ENCODE assay signal across 8 cellular contexts in the genomic region with DNA sequence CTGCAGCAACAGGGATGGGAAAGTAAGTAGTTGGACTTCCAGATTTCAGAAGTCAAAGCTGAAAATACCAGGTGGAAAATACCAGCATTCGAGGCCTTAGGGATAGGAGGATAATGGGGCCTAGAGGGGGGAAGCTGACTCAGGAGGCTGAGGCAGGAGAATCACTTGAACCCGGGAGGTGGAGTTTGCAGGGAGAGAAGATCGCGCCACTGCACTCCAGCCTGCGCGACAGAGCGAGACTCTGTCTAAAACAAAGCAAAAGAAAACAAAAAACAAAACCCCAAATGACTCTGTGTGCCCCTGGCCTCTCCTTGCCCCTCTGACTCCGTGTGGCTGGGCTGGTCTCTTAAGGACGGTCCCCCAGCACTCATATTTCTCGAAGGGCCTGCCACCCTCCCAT. TPM values are rescaled to one million over a fixed set of nuclear protein-coding genes. Genes with fewer than 3 reads are reported as not detected.
DNase-seq lines count a peak whose midpoint lies in the region; ATAC-seq, FAIRE-seq and TF ChIP-seq lines count a peak whose summit lies in the region.

No MANE protein-coding gene starts in this region.

- TF ChIP-seq EP300 in GM12878 (IDR thresholded peaks at IDR 0.05; ENCODE audit: borderline replicate concordance in 1 of 2, control insufficient read depth in 1 of 2, low read depth in 2 of 2, low read length in 2 of 2): no peak

- no peak overlapping the region for H3K23ac ChIP-seq in mesenchymal stem cell (ENCODE audit: low read length in 2 of 2)

- no peak for TF ChIP-seq POLR2A in GM12878 (IDR thresholded peaks at IDR 0.05; ENCODE audit: low read depth, low read length)
- no peak for TF ChIP-seq POLR2A in thyroid gland (IDR thresholded peaks at IDR 0.05)

- DNase-seq in activated T-cell treated with anti-CD3 and anti-CD28 coated beads, Interleukin-2, amount 50 U/mL, for 1 hour: peak; percentile 39
- no peak for DNase-seq in activated T-cell treated with anti-CD3 and anti-CD28 coated beads for 4 hours
- DNase-seq in GM12878 (ENCODE audit: low read depth, low spot score): no peak
- no peak for DNase-seq in mesenchymal stem cell
- no peak for DNase-seq in thyroid gland
- no peak for DNase-seq in T1000 (lab: John Stamatoyannopoulos, UW)
- no peak for DNase-seq in HAP-1 (ENCODE audit: low spot score in 2 of 2)

- no peak overlapping the region for H4K91ac ChIP-seq in mesenchymal stem cell (ENCODE audit: low read length)

- peak overlapping the region in 1 of 2 experiments; percentile 42 for H3K4ac ChIP-seq in mesenchymal stem cell (ENCODE audit: low read depth in 1 of 2, low read length in 2 of 2)

- no peak overlapping the region for H3K14ac ChIP-seq in mesenchymal stem cell (ENCODE audit: low read length in 2 of 2)

- H3K9me3 ChIP-seq in GM12878 (replicated peaks; ENCODE audit: control insufficient read depth, insufficient read depth, low read length) (no peaks in the 10 kb centered on the region), mesenchymal stem cell (ENCODE audit: control insufficient read depth, low read length) (no peaks in the 10 kb centered on the region), thyroid gland (no peaks in the 10 kb centered on the region), HAP-1 (no peaks in the 10 kb centered on the region)

- 69% methylated on average over 10 of the region's 10 CpGs for WGBS in GM12878 (ENCODE audit: insufficient coverage, insufficient replicate concordance, low lambda C conversion rate, missing lambda C conversion rate)
- WGBS in mesenchymal stem cell: 56% methylated on average over 9 of the region's 10 CpGs
- 25 to 37% methylated on average over 10 of the region's 10 CpGs for WGBS in thyroid gland, 2 donors

- peak overlapping the region; percentile 88 for H3K4me2 ChIP-seq in GM12878 (ENCODE audit: control insufficient read depth, insufficient read depth)
- H3K4me2 ChIP-seq in mesenchymal stem cell (ENCODE audit: low read length, poor library complexity, severe bottlenecking): no peak overlapping the region

- no peak overlapping the region; the same call in 1 of the 2 replicates for H3K9ac ChIP-seq in GM12878 (ENCODE audit: control insufficient read depth, insufficient read depth, low read length)
- peak overlapping the region; percentile 65 for H3K9ac ChIP-seq in mesenchymal stem cell (ENCODE audit: low read length)

- in situ Hi-C loops in GM12878 (cut with MboI): no loop called here
- in situ Hi-C loops in HAP-1 (cut with MboI; ENCODE audit: low sequenced_read_pairs): no loop called here

- H3K18ac ChIP-seq in mesenchymal stem cell (ENCODE audit: low read depth in 1 of 2, low read length in 2 of 2): peak overlapping the region in 1 of 2 experiments; percentile 77

- no peak for TF ChIP-seq RAD21 in GM12878 (IDR thresholded peaks at IDR 0.05; ENCODE audit: insufficient read depth, low read depth, low read length)

- H3K4me1 ChIP-seq in GM12878 (ENCODE audit: control insufficient read depth, insufficient read depth, low read length) (peaks cover 20% of the 10 kb centered on the region), mesenchymal stem cell (ENCODE audit: control insufficient read depth, insufficient read depth, low read depth, low read length) (peaks cover 20% of the 10 kb centered on the region), thyroid gland (peaks cover 10 to 21% of the 10 kb centered on the region in 2 donors), HAP-1 (peaks cover 8% of the 10 kb centered on the region)

- H4K8ac ChIP-seq in mesenchymal stem cell (ENCODE audit: low read length): peak overlapping the region; percentile 54

- H3K27me3 ChIP-seq in GM12878 (replicated peaks in 1 of 2; ENCODE audit: control insufficient read depth in 2 of 2, insufficient read depth in 2 of 2, low read length in 1 of 2): no peaks in the 10 kb centered on the region
- peaks cover 12 to 30% of the 10 kb centered on the region in 2 experiments for H3K27me3 ChIP-seq in mesenchymal stem cell (ENCODE audit: control insufficient read depth in 1 of 2, insufficient read depth in 1 of 2, low read length in 2 of 2)
- H3K27me3 ChIP-seq in thyroid gland: no peaks in the 10 kb centered on the region
- H3K27me3 ChIP-seq in HAP-1 (ENCODE audit: low read depth): no peaks in the 10 kb centered on the region

- ATAC-seq in GM12878 (no peak), GM18511 (IDR thresholded peaks at IDR 0.05; ENCODE audit: unreplicated experiment) (no peak)

- CTCF ChIA-PET in GM12878 (lab: Yijun Ruan, JAX): interaction anchor here (0.9 to 8.5 kb wide), 16 partner anchors 9 to 152 kb away, joined by 3 to 60 read pairs (median 6); partner anchors contain the start of genes INSRR, METTL25B and NTRK1

- POLR2A ChIA-PET in GM12878 (lab: Charles Lee): interaction anchor here (0.7 to 1.4 kb wide), 2 partner anchors 45 to 85 kb away, joined by 3 read pairs; partner anchors contain the start of genes ISG20L2 and METTL25B

- H3K79me1 ChIP-seq in mesenchymal stem cell (replicated peaks; ENCODE audit: low read length, poor library complexity, severe bottlenecking): no peaks in the 10 kb centered on the region

- H2BK120ac ChIP-seq in mesenchymal stem cell (ENCODE audit: low read depth, low read length): no peak overlapping the region

- RAD21 ChIA-PET in GM12878 (lab: Charles Lee; ENCODE audit: unreplicated experiment): interaction anchor here (1.0 kb wide), 2 partner anchors 23 to 47 kb away, joined by 7 to 8 read pairs; no protein-coding TSS in a partner anchor

- H2AK5ac ChIP-seq in mesenchymal stem cell (ENCODE audit: low read length, severe bottlenecking): no peak overlapping the region

- FAIRE-seq in GM12878 (lab: Jason Lieb, UNC): no peak

- H2BK15ac ChIP-seq in mesenchymal stem cell (ENCODE audit: low read depth, poor library complexity, severe bottlenecking): no peak overlapping the region

- H2AFZ ChIP-seq in GM12878 (ENCODE audit: control insufficient read depth, low read depth, low read length): peak overlapping the region; percentile 84
- H2AFZ ChIP-seq in mesenchymal stem cell (ENCODE audit: low read depth, low read length): no peak overlapping the region

- intact Hi-C loops in GM12878 (cut with micrococcal nuclease; ENCODE audit: unreplicated experiment) (no loop called here), thyroid gland (cut with DNase I) (no loop called here)

- H3K36me3 ChIP-seq in GM12878 (ENCODE audit: control insufficient read depth in 2 of 2, insufficient read depth in 2 of 2, low read length in 1 of 2) (no peaks in the 10 kb centered on the region; a peak in 1 of 4 replicates), mesenchymal stem cell (ENCODE audit: control insufficient read depth in 1 of 2, insufficient read depth in 2 of 2, low read depth in 1 of 2, low read length in 2 of 2) (peaks cover 0 to 2% of the 10 kb centered on the region in 2 experiments), thyroid gland (no peaks in the 10 kb centered on the region), HAP-1 (replicated peaks) (no peaks in the 10 kb centered on the region)

- H3K27ac ChIP-seq in GM12878 (ENCODE audit: control insufficient read depth, insufficient read depth) (no peak overlapping the region), mesenchymal stem cell (ENCODE audit: low read length, poor library complexity, severe bottlenecking) (no peak overlapping the region), thyroid gland (no peak overlapping the region)

- H2BK12ac ChIP-seq in mesenchymal stem cell (ENCODE audit: low read length in 2 of 2): peak overlapping the region in 1 of 2 experiments; percentile 93

- SMC1A ChIA-PET in GM12878 (lab: Charles Lee; ENCODE audit: uncharacterized antibody, unreplicated experiment): interaction anchor here (0.9 to 1.3 kb wide), 3 partner anchors 11 to 92 kb away, joined by 3 read pairs; no protein-coding TSS in a partner anchor

- peak overlapping the region; percentile 59; the same call in 1 of the 2 replicates for H3K4me3 ChIP-seq in GM12878
- H3K4me3 ChIP-seq in mesenchymal stem cell (ENCODE audit: insufficient read depth in 1 of 2, low read depth in 1 of 2, low read length in 2 of 2): peak overlapping the region in 1 of 2 experiments; percentile 65
- H3K4me3 ChIP-seq in thyroid gland (replicated peaks in 1 of 3): peak overlapping the region in 2 of 3 donors; percentile 19 to 34
- no peak overlapping the region for H3K4me3 ChIP-seq in HAP-1

- no peak for TF ChIP-seq CTCF in GM12878 (IDR thresholded peaks at IDR 0.05 in 2 of 3, conservative IDR thresholded peaks at IDR 0.05 in 1 of 3; ENCODE audit: control insufficient read depth in 2 of 3, extremely low read depth in 1 of 3, insufficient read depth in 1 of 3, low read depth in 3 of 3, low read length in 3 of 3)
- TF ChIP-seq CTCF in thyroid gland (IDR thresholded peaks at IDR 0.05): no peak

- no peak overlapping the region for H2BK5ac ChIP-seq in mesenchymal stem cell (ENCODE audit: low read depth, low read length, poor library complexity, severe bottlenecking)

- no peaks in the 10 kb centered on the region for H3K79me2 ChIP-seq in GM12878 (ENCODE audit: control insufficient read depth, insufficient read depth, low read length)

- no TSS peak for BruUV-seq in GM12878 (replicated peaks; lab: Mats Ljungman, UMichigan)

- no peaks in the 10 kb centered on the region for H4K20me1 ChIP-seq in GM12878 (ENCODE audit: control insufficient read depth, insufficient read depth)

RNA-seq across cellular contexts. Expression of gene SH2D2A, which starts 3.4 kb away (rescaled TPM):
- 22.4 and 23.9 TPM in 2 replicates for total RNA-seq in GM12878 (2013; cell fraction: nucleolus; rRNA removed)
- total RNA-seq in GM12878 (2014; rRNA removed): 9.9 and 11.4 TPM in 2 replicates
- 4.6 and 5.4 TPM in 2 replicates for total RNA-seq in GM12878 (2014; rRNA removed; fragmentation: Illumina TruSeq; extraction: Trizol)
- total RNA-seq in GM12878 (2021): 15.9 and 17.4 TPM in 2 replicates
- 1.8 TPM for polyA plus RNA-seq in GM12878 (2011; ENCODE audit: low read depth)
- polyA plus RNA-seq in GM12878 (2011; rRNA removed): 3.7 and 9.7 TPM in 2 replicates
- polyA plus RNA-seq in GM12878 (2011; cell fraction: cytosol; rRNA removed): 11.4 and 13.8 TPM in 2 replicates
- polyA plus RNA-seq in GM12878 (2011; cell fraction: nucleus; rRNA removed): 23.0 and 23.7 TPM in 2 replicates
- polyA plus RNA-seq in GM12878 (2012): 3.4 and 5.8 TPM in 2 replicates
- 2.2 and 4.4 TPM in 2 replicates for polyA plus RNA-seq in GM12878 (2014; fragmentation: Illumina TruSeq; extraction: Trizol)
- polyA plus RNA-seq in GM12878 (2014; fragmentation: Nextera tagmentation; extraction: Ambion mirVana): 1 to 10 TPM in 1 of 2 experiments, under 1 TPM in 1; 0.72 to 1.8 TPM
- polyA plus RNA-seq in GM12878 (2014; rRNA removed): 10.7 and 11.6 TPM in 2 replicates
- 1 to 10 TPM; 6.5 to 7.4 TPM for polyA plus RNA-seq in GM12878 (2016; fragmentation: Nextera tagmentation; extraction: Ambion mirVana)
- polyA minus RNA-seq in GM12878 (2011; rRNA and poly(A)+ RNA removed): 8.1 and 15.6 TPM in 2 replicates
- 8.7 and 12.3 TPM in 2 replicates for polyA minus RNA-seq in GM12878 (2011; cell fraction: cytosol; rRNA and poly(A)+ RNA removed)
- 19.2 and 32.7 TPM in 2 replicates for polyA minus RNA-seq in GM12878 (2011; cell fraction: nucleus; rRNA and poly(A)+ RNA removed)
- not detected for polyA plus RNA-seq in mesenchymal stem cell (2013, experiment 1 of 2)
- polyA plus RNA-seq in mesenchymal stem cell (2013, experiment 2 of 2): 0.08 TPM
- total RNA-seq in thyroid gland: 1 to 10 TPM; 1.2 to 3.3 (median 2.0) TPM

RNA-seq across cellular contexts. Expression of gene INSRR, which starts 45.6 kb away (rescaled TPM):
- total RNA-seq in GM12878 (2013; cell fraction: nucleolus; rRNA removed): not detected in 2 replicates
- total RNA-seq in GM12878 (2014; rRNA removed) (not detected in 2 replicates), GM12878 (2014; rRNA removed; fragmentation: Illumina TruSeq; extraction: Trizol) (not detected in 2 replicates), GM12878 (2021) (not detected in 2 replicates), thyroid gland (not detected)
- not detected for polyA plus RNA-seq in GM12878 (2011; ENCODE audit: low read depth)
- polyA plus RNA-seq in GM12878 (2011; rRNA removed) (0.01 TPM in 1 of 2 replicates, not detected in the other), GM12878 (2014; fragmentation: Illumina TruSeq; extraction: Trizol) (not detected in 2 replicates), GM12878 (2014; fragmentation: Nextera tagmentation; extraction: Ambion mirVana) (not detected), GM12878 (2014; rRNA removed) (not detected in 2 replicates), GM12878 (2016; fragmentation: Nextera tagmentation; extraction: Ambion mirVana) (not detected)
- not detected in 2 replicates for polyA plus RNA-seq in GM12878 (2011; cell fraction: cytosol; rRNA removed)
- polyA plus RNA-seq in GM12878 (2011; cell fraction: nucleus; rRNA removed): 0.10 and 0.16 TPM in 2 replicates
- not detected in 2 replicates for polyA plus RNA-seq in GM12878 (2012)
- 0.05 TPM in 1 of 2 replicates, not detected in the other for polyA minus RNA-seq in GM12878 (2011; rRNA and poly(A)+ RNA removed)
- not detected in 2 replicates for polyA minus RNA-seq in GM12878 (2011; cell fraction: cytosol; rRNA and poly(A)+ RNA removed)
- polyA minus RNA-seq in GM12878 (2011; cell fraction: nucleus; rRNA and poly(A)+ RNA removed): under 0.01 and 0.10 TPM in 2 replicates
- polyA plus RNA-seq in mesenchymal stem cell (2013, experiment 1 of 2): not detected
- polyA plus RNA-seq in mesenchymal stem cell (2013, experiment 2 of 2): not detected

RNA-seq across cellular contexts. Expression of gene PRCC, which starts 46.0 kb away (rescaled TPM):
- total RNA-seq in GM12878 (2013; cell fraction: nucleolus; rRNA removed): 41.6 and 44.9 TPM in 2 replicates
- total RNA-seq in GM12878 (2014; rRNA removed) (79.6 and 92.2 TPM in 2 replicates), GM12878 (2014; rRNA removed; fragmentation: Illumina TruSeq; extraction: Trizol) (34.0 and 36.0 TPM in 2 replicates), GM12878 (2021) (78.3 and 87.5 TPM in 2 replicates), thyroid gland (10 to 100 TPM; 34.8 to 57.9 (median 43.6) TPM)
- polyA plus RNA-seq in GM12878 (2011; ENCODE audit: low read depth): 47.3 TPM
- polyA plus RNA-seq in GM12878 (2011; rRNA removed) (29.2 and 52.8 TPM in 2 replicates), GM12878 (2014; fragmentation: Illumina TruSeq; extraction: Trizol) (121 and 132 TPM in 2 replicates), GM12878 (2014; fragmentation: Nextera tagmentation; extraction: Ambion mirVana) (10 to 100 TPM; 23.8 to 30.1 TPM), GM12878 (2014; rRNA removed) (52.6 and 56.6 TPM in 2 replicates), GM12878 (2016; fragmentation: Nextera tagmentation; extraction: Ambion mirVana) (10 to 100 TPM; 73.5 to 77.2 TPM)
- 88.4 and 93.1 TPM in 2 replicates for polyA plus RNA-seq in GM12878 (2011; cell fraction: cytosol; rRNA removed)
- 48.7 and 57.5 TPM in 2 replicates for polyA plus RNA-seq in GM12878 (2011; cell fraction: nucleus; rRNA removed)
- 53.5 and 59.4 TPM in 2 replicates for polyA plus RNA-seq in GM12878 (2012)
- polyA minus RNA-seq in GM12878 (2011; rRNA and poly(A)+ RNA removed): 60.8 and 108 TPM in 2 replicates
- 32.9 and 54.4 TPM in 2 replicates for polyA minus RNA-seq in GM12878 (2011; cell fraction: cytosol; rRNA and poly(A)+ RNA removed)
- 18.6 and 34.4 TPM in 2 replicates for polyA minus RNA-seq in GM12878 (2011; cell fraction: nucleus; rRNA and poly(A)+ RNA removed)
- 74.5 TPM for polyA plus RNA-seq in mesenchymal stem cell (2013, experiment 1 of 2)
- polyA plus RNA-seq in mesenchymal stem cell (2013, experiment 2 of 2): 72.5 TPM

RNA-seq across cellular contexts. Expression of gene NTRK1, which starts 47.4 kb away (rescaled TPM):
- total RNA-seq in GM12878 (2013; cell fraction: nucleolus; rRNA removed): not detected in 2 replicates
- 0.16 and 0.56 TPM in 2 replicates for total RNA-seq in GM12878 (2014; rRNA removed)
- not detected in 2 replicates for total RNA-seq in GM12878 (2014; rRNA removed; fragmentation: Illumina TruSeq; extraction: Trizol)
- total RNA-seq in GM12878 (2021): 0.19 TPM in 1 of 2 replicates, not detected in the other
- not detected for polyA plus RNA-seq in GM12878 (2011; ENCODE audit: low read depth)
- polyA plus RNA-seq in GM12878 (2011; rRNA removed): 0.07 and 0.10 TPM in 2 replicates
- polyA plus RNA-seq in GM12878 (2011; cell fraction: cytosol; rRNA removed): 0.19 and 0.20 TPM in 2 replicates
- polyA plus RNA-seq in GM12878 (2011; cell fraction: nucleus; rRNA removed): 0.83 and 1.3 TPM in 2 replicates
- not detected in 2 replicates for polyA plus RNA-seq in GM12878 (2012)
- polyA plus RNA-seq in GM12878 (2014; fragmentation: Illumina TruSeq; extraction: Trizol): not detected in 2 replicates
- polyA plus RNA-seq in GM12878 (2014; fragmentation: Nextera tagmentation; extraction: Ambion mirVana): not detected
- 0.08 TPM in 1 of 2 replicates, not detected in the other for polyA plus RNA-seq in GM12878 (2014; rRNA removed)
- polyA plus RNA-seq in GM12878 (2016; fragmentation: Nextera tagmentation; extraction: Ambion mirVana): under 1 TPM in 1 of 2 experiments, not detected in 1; 0.40 TPM
- polyA minus RNA-seq in GM12878 (2011; rRNA and poly(A)+ RNA removed): 0.15 and 0.22 TPM in 2 replicates
- polyA minus RNA-seq in GM12878 (2011; cell fraction: cytosol; rRNA and poly(A)+ RNA removed): not detected in 2 replicates
- 0.24 TPM in 1 of 2 replicates, not detected in the other for polyA minus RNA-seq in GM12878 (2011; cell fraction: nucleus; rRNA and poly(A)+ RNA removed)
- polyA plus RNA-seq in mesenchymal stem cell (2013, experiment 1 of 2): not detected
- polyA plus RNA-seq in mesenchymal stem cell (2013, experiment 2 of 2): not detected
- 1 to 10 TPM in 1 of 4 donors, under 1 TPM in 3; 0.11 to 1.2 (median 0.63) TPM for total RNA-seq in thyroid gland
